9 cellular contexts compared by ENCODE assay signal in genomic region chr14:28609228-28609828, GRCh38.
DNase-seq lines count a peak whose midpoint lies in the region; FAIRE-seq and TF ChIP-seq lines count a peak whose summit lies in the region.
"Had no signal": no experiment of that assay in that cellular context is flagged by ENCODE, and none has a peak within 500 bp of the region (broad histone marks: within the 10 kb centered on the region; RNA-seq: fewer than 3 reads in every experiment).

No MANE protein-coding gene starts in this region.

- H3K4me3 Mint-ChIP-seq in nephron: no peak overlapping the region
- H3K4me3 Mint-ChIP-seq: naive B cell had no signal

- no peak overlapping the region for H3K27ac Mint-ChIP-seq in nephron
- H3K27ac Mint-ChIP-seq: naive B cell had no signal

- H3K27me3 Mint-ChIP-seq in nephron (ENCODE audit: low read depth): no peaks in the 10 kb centered on the region
- H3K27me3 Mint-ChIP-seq: naive B cell had no signal

- FAIRE-seq in endometrium (lab: Jason Lieb, UNC) (peak; percentile 46), GM12891 (lab: Jason Lieb, UNC) (no peak)

- no peaks in the 10 kb centered on the region for H3K27me3 ChIP-seq in MG63

- TF ChIP-seq POLR2A in GM12891 (IDR thresholded peaks at IDR 0.05; ENCODE audit: low read depth, low read length): no peak

- no peaks in the 10 kb centered on the region for H3K36me3 Mint-ChIP-seq in nephron (ENCODE audit: low read depth)
- H3K36me3 Mint-ChIP-seq: naive B cell had no signal

- no peaks in the 10 kb centered on the region for H3K9me3 Mint-ChIP-seq in nephron
- H3K9me3 Mint-ChIP-seq: naive B cell had no signal

- no peaks in the 10 kb centered on the region for H3K36me3 ChIP-seq in MG63

- H3K4me1 Mint-ChIP-seq in nephron: no peaks in the 10 kb centered on the region
- H3K4me1 Mint-ChIP-seq: naive B cell had no signal

- POLR2A ChIA-PET in GM10248 (lab: Yijun Ruan, JAX): no interaction called here

- CTCF ChIA-PET in GM10248 (lab: Yijun Ruan, JAX): interaction anchor here (1.1 to 3.9 kb wide), 4 partner anchors 11 to 29 kb away, joined by 3 to 12 read pairs (median 4); no protein-coding TSS in a partner anchor

- DNase-seq in A172 (ENCODE audit: low spot score) (peak; percentile 29), GM10248 (ENCODE audit: extremely low spot score) (no peak), MG63 (peak; percentile 13), SHP77 treated with DMSO at 0.1 percent for 48 hours (lab: John Stamatoyannopoulos, UW) (peak; percentile 71), germinal center (ENCODE audit: low spot score) (no peak), GM12891 (ENCODE audit: insufficient read length, low spot score) (no peak)
- DNase-seq: naive B cell had no signal

- TF ChIP-seq CTCF in GM10248 (IDR thresholded peaks at IDR 0.05; ENCODE audit: control extremely low read depth, extremely low read depth, low read depth, missing control alignments) (peak; percentile 64), nephron (IDR thresholded peaks at IDR 0.05; ENCODE audit: unreplicated experiment in 3 of 3) (peak; percentile 84 to 91 (median 84))

- no peak overlapping the region for H3K4me3 ChIP-seq in MG63

- H3K9me3 ChIP-seq in MG63: no peaks in the 10 kb centered on the region

TF ChIP-seq in GM12891, 5 proteins besides CTCF, POLR2A, EP300 and RAD21:
- no peak for TF ChIP-seq SPI1 (IDR thresholded peaks at IDR 0.05; ENCODE audit: low read depth, low read length)
- no peak for TF ChIP-seq TAF1 (IDR thresholded peaks at IDR 0.05; ENCODE audit: low read depth, low read length)
- no peak for TF ChIP-seq PAX5 (IDR thresholded peaks at IDR 0.05; ENCODE audit: insufficient read depth, low read length, severe bottlenecking)
- TF ChIP-seq POU2F2 (IDR thresholded peaks at IDR 0.05; ENCODE audit: low read depth, low read length): no peak
TF ChIP-seq in GM12891: peak in this region for 0.

Comparison
In these comparisons a context has a peak if more than half of its experiments do, and no peak if none do; other contexts are left out.
1. DNase-seq: peak in A172 (single experiment), MG63 (single experiment) and SHP77 treated with DMSO at 0.1 percent for 48 hours (single experiment); none in GM10248 (single experiment), germinal center (single experiment) and GM12891 (single experiment).